9 cellular contexts compared by ENCODE assay signal in the genomic region with DNA sequence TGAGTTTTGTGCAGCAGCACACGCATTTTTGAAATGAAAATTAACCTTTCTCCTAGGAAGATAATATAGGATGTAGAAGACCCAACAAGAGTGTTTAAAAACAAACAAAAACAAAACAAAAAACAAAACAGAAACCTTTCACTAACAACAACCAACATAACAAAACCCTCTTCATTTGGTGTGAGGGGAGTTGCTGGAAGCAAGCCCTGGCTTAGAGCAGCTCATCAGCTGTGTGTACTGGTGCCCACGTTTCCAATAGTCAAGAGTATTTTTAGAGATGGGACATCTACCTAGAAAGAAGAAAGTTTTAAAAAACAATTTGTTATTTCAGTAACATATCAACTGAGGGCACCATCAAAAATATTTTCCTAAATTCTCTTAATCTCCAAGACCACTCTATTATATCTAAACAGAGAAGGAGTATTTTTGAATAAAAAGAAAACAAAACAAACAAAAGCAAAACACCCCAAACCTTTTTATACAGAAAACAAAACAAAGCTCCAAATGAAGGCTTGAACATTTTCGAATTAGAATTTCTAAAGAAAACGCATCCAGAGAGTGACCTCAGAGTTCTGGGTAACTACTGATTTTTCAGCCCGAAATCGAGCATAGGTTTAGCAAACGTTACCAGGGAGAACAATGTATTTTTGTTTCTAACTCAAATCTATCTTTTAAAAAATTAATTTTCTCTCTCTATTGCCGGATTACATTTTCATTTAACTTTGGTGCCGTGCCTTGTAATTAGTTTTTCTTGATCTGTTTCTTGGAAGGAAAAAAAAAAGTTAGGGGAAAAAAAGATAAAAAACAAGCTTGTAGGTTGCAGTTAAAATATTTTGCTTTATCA.
DNase-seq lines count a peak whose midpoint lies in the region; ATAC-seq and TF ChIP-seq lines count a peak whose summit lies in the region.
"Had no signal": no experiment of that assay in that cellular context is flagged by ENCODE, and none has a peak within 500 bp of the region (broad histone marks: within the 10 kb centered on the region; RNA-seq: fewer than 3 reads in every experiment).

No MANE protein-coding gene starts in this region.

- peaks cover 25% of the 10 kb centered on the region for H3K4me1 Mint-ChIP-seq in T-helper 2 cell treated with Interferon-gamma antibody and Interleukin-4, amounts not matched to agents 5 μg/mL and 100 μg/mL, for 36 hours (ENCODE audit: low read depth)

- no peaks in the 10 kb centered on the region for H3K9me2 ChIP-seq in OCI-LY7 (ENCODE audit: insufficient read depth, low read length)

- no peak overlapping the region for H2AFZ ChIP-seq in OCI-LY7 (ENCODE audit: low read length)

- BruUV-seq in OCI-LY7 (replicated peaks; lab: Mats Ljungman, UMichigan): no TSS peak

- H3K9me3 Mint-ChIP-seq in T-helper 2 cell treated with Interferon-gamma antibody and Interleukin-4, amounts not matched to agents 5 μg/mL and 100 μg/mL, for 36 hours: no peaks in the 10 kb centered on the region

- intact Hi-C loops in OCI-LY7 (cut with micrococcal nuclease; ENCODE audit: unreplicated experiment): loop anchor here (2.0 kb wide), 2 partner anchors 632 to 642 kb away; no protein-coding TSS in a partner anchor

- H4K20me1 ChIP-seq in OCI-LY7 (ENCODE audit: insufficient read depth, low read length): no peaks in the 10 kb centered on the region

- peak overlapping the region; percentile 67 for H3K9ac ChIP-seq in iPS-15b (ENCODE audit: low read depth, low read length)

- no peaks in the 10 kb centered on the region for H3K79me2 ChIP-seq in OCI-LY7 (ENCODE audit: insufficient read depth, low read depth, low read length)

- H3K27me3 Mint-ChIP-seq in T-helper 2 cell treated with Interferon-gamma antibody and Interleukin-4, amounts not matched to agents 5 μg/mL and 100 μg/mL, for 36 hours (ENCODE audit: low read depth): peaks cover 65% of the 10 kb centered on the region

- peaks cover 18% of the 10 kb centered on the region for H3K27me3 ChIP-seq in iPS-15b (ENCODE audit: control insufficient read depth, insufficient read depth, low read length)

- H3K4me2 ChIP-seq in OCI-LY7 (ENCODE audit: low read length): peak overlapping the region; percentile 68

- H3K4me3 Mint-ChIP-seq in T-helper 2 cell treated with Interferon-gamma antibody and Interleukin-4, amounts not matched to agents 5 μg/mL and 100 μg/mL, for 36 hours: peak overlapping the region; percentile 94

- no peak for TF ChIP-seq CTCF in OCI-LY7 (conservative IDR thresholded peaks at IDR 0.05; ENCODE audit: low read length)

- H3K27ac Mint-ChIP-seq in T-helper 2 cell treated with Interferon-gamma antibody and Interleukin-4, amounts not matched to agents 5 μg/mL and 100 μg/mL, for 36 hours: peak overlapping the region; percentile 76

- H3K36me3 ChIP-seq in OCI-LY7 (ENCODE audit: insufficient read depth, low read length) (no peaks in the 10 kb centered on the region), iPS-15b (ENCODE audit: control insufficient read depth, insufficient read depth, low read length) (no peaks in the 10 kb centered on the region)

- POLR2A ChIA-PET in OCI-LY7 (lab: Charles Lee) (no interaction called here), HEK293T (lab: Yijun Ruan, JAX) (no interaction called here)

- H3K9me3 ChIP-seq in OCI-LY7 (ENCODE audit: low read length): no peaks in the 10 kb centered on the region
- H3K9me3 ChIP-seq in iPS-15b (ENCODE audit: control insufficient read depth, insufficient read depth, low read length): no peaks in the 10 kb centered on the region

- H3K27ac ChIP-seq in OCI-LY7 (ENCODE audit: low read depth, low read length, poor library complexity, severe bottlenecking): no peak overlapping the region
- H3K27ac ChIP-seq in skin epidermis: peak overlapping the region in 16 of 21 experiments; percentile 47 to 87 (median 82)

- no peak for ATAC-seq in HG03039 (IDR thresholded peaks at IDR 0.05; ENCODE audit: unreplicated experiment)

- H3K4me1 ChIP-seq in OCI-LY7 (ENCODE audit: insufficient read depth, low read length, poor library complexity, severe bottlenecking) (peaks cover 4% of the 10 kb centered on the region), iPS-15b (ENCODE audit: control insufficient read depth, insufficient read depth, low read length) (peaks cover 6% of the 10 kb centered on the region)

- H3K36me3 Mint-ChIP-seq in T-helper 2 cell treated with Interferon-gamma antibody and Interleukin-4, amounts not matched to agents 5 μg/mL and 100 μg/mL, for 36 hours (ENCODE audit: low read depth): no peaks in the 10 kb centered on the region

- H3K4me3 ChIP-seq in OCI-LY7 (ENCODE audit: low read depth, low read length, poor library complexity, severe bottlenecking) (peak overlapping the region; percentile 47), iPS-15b (ENCODE audit: low read depth, low read length) (peak overlapping the region; percentile 63), skin epidermis (peak overlapping the region in 1 of 7 experiments; percentile 41)

- CTCF ChIA-PET in OCI-LY7 (lab: Charles Lee; ENCODE audit: unreplicated experiment): interaction anchor here (0.5 kb wide), 1 partner anchor 31 kb away, joined by 4 read pairs; no protein-coding TSS in a partner anchor
- CTCF ChIA-PET in HEK293T (lab: Yijun Ruan, JAX): interaction anchor here (0.8 kb wide), 1 partner anchor 225 kb away, joined by 3 read pairs; no protein-coding TSS in a partner anchor

- DNase-seq in T-helper 2 cell treated with Interferon-gamma antibody and Interleukin-4, amounts not matched to agents 5 μg/mL and 100 μg/mL, for 36 hours (ENCODE audit: low spot score): no peak
- no peak for DNase-seq in T-helper 2 cell
- DNase-seq in OCI-LY7 (ENCODE audit: low spot score): no peak
- no peak for DNase-seq in NCI-H774 (lab: John Stamatoyannopoulos, UW)
- no peak for DNase-seq in HEK293T (ENCODE audit: extremely low spot score)
- DNase-seq: activated effector memory CD4-positive, alpha-beta T cell treated with anti-CD3 and anti-CD28 coated beads, Interleukin-2, amount 50 U/mL, for 16 hours had no signal

TF ChIP-seq in HEK293T, 16 proteins besides CTCF, POLR2A, EP300 and RAD21:
- TF ChIP-seq FOXA1 (IDR thresholded peaks at IDR 0.05): no peak
- no peak for TF ChIP-seq TARDBP (IDR thresholded peaks at IDR 0.05)
- no peak for TF ChIP-seq L3MBTL2 (conservative IDR thresholded peaks at IDR 0.05)
- TF ChIP-seq NFRKB (IDR thresholded peaks at IDR 0.05): no peak
- TF ChIP-seq SP1 (IDR thresholded peaks at IDR 0.05): no peak
- TF ChIP-seq ARNT (IDR thresholded peaks at IDR 0.05): no peak
- no peak for TF ChIP-seq FOXM1 (IDR thresholded peaks at IDR 0.05; ENCODE audit: borderline replicate concordance)
- no peak for TF ChIP-seq LEF1 (IDR thresholded peaks at IDR 0.05; ENCODE audit: borderline replicate concordance)
- TF ChIP-seq FOXK2 (IDR thresholded peaks at IDR 0.05): no peak
- no peak for TF ChIP-seq ELF4 (IDR thresholded peaks at IDR 0.05)
- no peak for TF ChIP-seq ZNF384 (IDR thresholded peaks at IDR 0.05)
- no peak for TF ChIP-seq CTBP1 (IDR thresholded peaks at IDR 0.05; ENCODE audit: borderline replicate concordance)
- TF ChIP-seq PKNOX1 (IDR thresholded peaks at IDR 0.05): no peak
- TF ChIP-seq BHLHE40 (IDR thresholded peaks at IDR 0.05; ENCODE audit: borderline replicate concordance): no peak
- TF ChIP-seq HDGF (IDR thresholded peaks at IDR 0.05; ENCODE audit: borderline replicate concordance): no peak
- no peak for TF ChIP-seq SUZ12 (IDR thresholded peaks at IDR 0.05)
